3 cellular contexts compared by ENCODE assay signal in genomic region chr1:207925969-207926368, GRCh38. TPM values are rescaled to one million over a fixed set of nuclear protein-coding genes. Genes with fewer than 3 reads are reported as not detected.
"Had no signal": no experiment of that assay in that cellular context is flagged by ENCODE, and none has a peak within 500 bp of the region (broad histone marks: within the 10 kb centered on the region; RNA-seq: fewer than 3 reads in every experiment).

No MANE protein-coding gene starts in this region.

RNA-seq across cellular contexts. Expression of gene CD34, which starts 15.0 kb away (rescaled TPM):
- total RNA-seq: MCF 10A, NCI-H460, PC-3 had no signal
